1 cellular context compared by ENCODE assay signal in genomic region chrX:148500428-148501120, GRCh38.
TF ChIP-seq lines count a peak whose summit lies in the region.

AFF2 (plus strand) TSS chrX:148500617; CDS start chrX:148501098, 481 bp downstream.

TF ChIP-seq in H1, 55 proteins besides CTCF, POLR2A, EP300 and RAD21 (continued from another document):
- no peak for TF ChIP-seq TCF12 (IDR thresholded peaks at IDR 0.05; ENCODE audit: low read depth, low read length)
